1 cellular context compared by ENCODE assay signal in genomic region chrX:48890296-48890925, GRCh38.
TF ChIP-seq lines count a peak whose summit lies in the region.

No MANE protein-coding gene starts in this region.

TF ChIP-seq in GM23338, 12 proteins besides CTCF, POLR2A, EP300 and RAD21:
- TF ChIP-seq ZNF462 (CRISPR knock-in tag; IDR thresholded peaks at IDR 0.05) (no peak), STAT1 (IDR thresholded peaks at IDR 0.05; ENCODE audit: unreplicated experiment) (no peak), POLR2AphosphoS5 (IDR thresholded peaks at IDR 0.05; ENCODE audit: low read depth) (no peak), ETS1 (IDR thresholded peaks at IDR 0.05) (no peak), REST (IDR thresholded peaks at IDR 0.05; ENCODE audit: unreplicated experiment) (no peak), EZH2phosphoT487 (IDR thresholded peaks at IDR 0.05; ENCODE audit: unreplicated experiment) (no peak), ZNF114 (CRISPR knock-in tag; IDR thresholded peaks at IDR 0.05) (no peak), JUNB (IDR thresholded peaks at IDR 0.05; ENCODE audit: unreplicated experiment) (no peak), ZNF331 (CRISPR knock-in tag; IDR thresholded peaks at IDR 0.05; ENCODE audit: low read depth) (no peak), CREB1 (CRISPR knock-in tag; IDR thresholded peaks at IDR 0.05; ENCODE audit: low read depth) (no peak), EZH2 (IDR thresholded peaks at IDR 0.05; ENCODE audit: low read depth, unreplicated experiment) (no peak), NANOG (IDR thresholded peaks at IDR 0.05; ENCODE audit: borderline replicate concordance) (no peak)
